Comparison of ENCODE assay signal across 17 cellular contexts in the genomic region with DNA sequence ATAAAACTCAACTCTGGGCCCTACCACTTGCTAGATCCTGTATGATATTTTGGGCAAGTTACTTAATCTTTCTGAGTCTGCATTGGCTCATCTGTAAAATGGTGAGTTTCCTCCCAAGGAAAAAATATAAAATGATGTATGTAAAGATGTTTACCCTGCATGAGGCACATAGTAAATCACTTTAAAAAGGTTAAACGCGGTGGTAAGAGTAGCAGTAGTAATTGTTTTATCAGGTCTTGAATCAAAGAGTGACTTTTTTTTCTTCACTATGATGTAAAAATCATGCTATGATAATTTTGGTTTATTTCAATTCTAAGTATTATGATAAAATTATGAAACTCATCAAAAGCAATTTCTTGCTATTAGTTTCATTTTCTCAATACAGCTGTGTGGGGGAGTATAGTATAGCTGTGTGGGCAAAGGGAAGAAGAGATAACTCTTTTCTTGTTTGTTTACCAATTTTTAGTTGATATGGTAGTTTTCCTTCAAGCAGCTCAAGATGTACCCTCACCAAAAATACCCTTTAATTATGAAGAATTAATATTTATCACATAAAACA. TPM values are rescaled to one million over a fixed set of nuclear protein-coding genes. Genes with fewer than 3 reads are reported as not detected.
DNase-seq lines count a peak whose midpoint lies in the region; ATAC-seq and TF ChIP-seq lines count a peak whose summit lies in the region.
"Had no signal": no experiment of that assay in that cellular context is flagged by ENCODE, and none has a peak within 500 bp of the region (broad histone marks: within the 10 kb centered on the region; RNA-seq: fewer than 3 reads in every experiment).

No MANE protein-coding gene starts in this region.

- no peak for TF ChIP-seq CTCF in spleen (IDR thresholded peaks at IDR 0.05 in 8 of 11, conservative IDR thresholded peaks at IDR 0.05 in 3 of 11)

- no peaks in the 10 kb centered on the region for H3K9me3 Mint-ChIP-seq in activated T-cell treated with anti-CD3 and anti-CD28 coated beads, Interleukin-2, amount 50 U/mL, for 24 hours
- H3K9me3 Mint-ChIP-seq in T-cell, result no peaks in the 10 kb centered on the region
- H3K9me3 Mint-ChIP-seq: nephron progenitor cell had no signal

- ATAC-seq in GM21723 (IDR thresholded peaks at IDR 0.05; ENCODE audit: unreplicated experiment), result peak; percentile 38
- peak in 3 of 4 experiments; percentile 44 to 54 (median 52) for ATAC-seq in T-cell (replicated peaks in 1 of 4)
- no peak for ATAC-seq in right cardiac atrium
- ATAC-seq: upper lobe of right lung had no signal

- H3K9me3 ChIP-seq in spleen (no peaks in the 10 kb centered on the region), right cardiac atrium (ENCODE audit: control insufficient read depth, low read length) (no peaks in the 10 kb centered on the region)
- H3K9me3 ChIP-seq: upper lobe of right lung had no signal

- no peaks in the 10 kb centered on the region for H3K27me3 Mint-ChIP-seq in activated T-cell treated with anti-CD3 and anti-CD28 coated beads, Interleukin-2, amount 50 U/mL, for 24 hours
- no peaks in the 10 kb centered on the region for H3K27me3 Mint-ChIP-seq in T-cell

- peaks cover 23% of the 10 kb centered on the region for H3K36me3 Mint-ChIP-seq in activated T-cell treated with anti-CD3 and anti-CD28 coated beads, Interleukin-2, amount 50 U/mL, for 24 hours (ENCODE audit: low read depth)
- peaks cover 43% of the 10 kb centered on the region for H3K36me3 Mint-ChIP-seq in T-cell

- H3K36me3 ChIP-seq in spleen, result no peaks in the 10 kb centered on the region
- H3K36me3 ChIP-seq: upper lobe of right lung had no signal

- H3K4me1 ChIP-seq in spleen (peaks cover 17 to 100% (median 77%) of the 10 kb centered on the region in 6 donors), right cardiac atrium (ENCODE audit: control insufficient read depth, insufficient read depth, low read length) (no peaks in the 10 kb centered on the region)
- H3K4me1 ChIP-seq: upper lobe of right lung had no signal

- H3K4me1 Mint-ChIP-seq in activated T-cell treated with anti-CD3 and anti-CD28 coated beads, Interleukin-2, amount 50 U/mL, for 24 hours (ENCODE audit: low read depth), result peaks cover 89% of the 10 kb centered on the region
- peaks cover 92 to 97% (median 96%) of the 10 kb centered on the region in 3 donors for H3K4me1 Mint-ChIP-seq in T-cell
- H3K4me1 Mint-ChIP-seq: nephron progenitor cell had no signal

- CTCF ChIA-PET in T-cell (lab: Charles Lee), result interaction anchor here (0.7 to 1.5 kb wide), 5 partner anchors 9 to 119 kb away, joined by 3 to 5 read pairs (median 3); no protein-coding TSS in a partner anchor

- H3K4me3 Mint-ChIP-seq in activated T-cell treated with anti-CD3 and anti-CD28 coated beads, Interleukin-2, amount 50 U/mL, for 24 hours, result peak overlapping the region; percentile 72
- peak overlapping the region; percentile 71 to 72 (median 71) for H3K4me3 Mint-ChIP-seq in T-cell
- H3K4me3 Mint-ChIP-seq: nephron progenitor cell had no signal

- no peaks in the 10 kb centered on the region for H3K27me3 ChIP-seq in spleen (replicated peaks in 1 of 7)
- H3K27me3 ChIP-seq in right cardiac atrium (ENCODE audit: control insufficient read depth, insufficient read depth), result no peaks in the 10 kb centered on the region
- H3K27me3 ChIP-seq: upper lobe of right lung had no signal

- 24 to 55% (median 46%) methylated on average over 2 of the region's 2 CpGs for WGBS in spleen, 5 donors
- 88% methylated on average over 2 of the region's 2 CpGs for WGBS in right cardiac atrium

- POLR2A ChIA-PET in T-cell (lab: Charles Lee), result interaction anchor here in 1 of 2 donors (1.1 kb wide), 1 partner anchor 10 kb away, joined by 3 read pairs; no protein-coding TSS in a partner anchor

- H3K27ac Mint-ChIP-seq in activated T-cell treated with anti-CD3 and anti-CD28 coated beads, Interleukin-2, amount 50 U/mL, for 24 hours, result peak overlapping the region; percentile 82
- peak overlapping the region; percentile 69 to 78 for H3K27ac Mint-ChIP-seq in T-cell
- H3K27ac Mint-ChIP-seq: nephron progenitor cell had no signal

- H3K27ac ChIP-seq in spleen, result peak overlapping the region in 7 of 8 donors; percentile 24 to 76 (median 68)
- H3K27ac ChIP-seq in right cardiac atrium (ENCODE audit: low read length), result no peak overlapping the region
- H3K27ac ChIP-seq: RWPE1, upper lobe of right lung had no signal

- H3K4me3 ChIP-seq in spleen, result peak overlapping the region in 4 of 8 donors; percentile 1 to 27 (median 8)
- H3K4me3 ChIP-seq in right cardiac atrium (ENCODE audit: low read length), result no peak overlapping the region
- H3K4me3 ChIP-seq: upper lobe of right lung had no signal

- no peak for TF ChIP-seq POLR2A in spleen (IDR thresholded peaks at IDR 0.05)

- DNase-seq in activated T-cell treated with anti-CD3 and anti-CD28 coated beads, Interleukin-2, amount 50 U/mL, for 24 hours, result no peak
- DNase-seq in activated T-cell treated with anti-CD3 and anti-CD28 coated beads for 4 hours (no peak), T-cell (no peak), spleen (no peak), ecto neural progenitor cell (ENCODE audit: low spot score) (no peak), 8988T (no peak), right cardiac atrium (no peak)
- DNase-seq: activated CD4-positive, CD25-positive, alpha-beta regulatory T cell; dermis blood vessel endothelial cell; HCEC 1CT; NCI-H226; nephron progenitor cell; upper lobe of right lung had no signal

- intact Hi-C loops in spleen (cut with DNase I; ENCODE audit: low total_unique reads), result no loop called here
- intact Hi-C loops in right cardiac atrium (cut with DNase I), result no loop called here

RNA-seq across cellular contexts. Expression of a gene that starts 10.7 kb away (rescaled TPM):
- total RNA-seq in T-cell (100 to 1,000 TPM; 154 to 271 (median 188) TPM), spleen (100 to 1,000 TPM in 6 of 7 donors, 10 to 100 TPM in 1; 99.0 to 219 (median 142) TPM), right cardiac atrium (1 to 10 TPM; 4.5 to 8.4 (median 6.3) TPM)
- polyA plus RNA-seq in spleen (10 to 100 TPM; 55.8 to 76.6 (median 60.9) TPM), right cardiac atrium (8.2 TPM)
- total RNA-seq: dermis blood vessel endothelial cell, G401, M059J had no signal

Comparison
In these comparisons a context has a peak if more than half of its experiments do, and no peak if none do; other contexts are left out.
1. ATAC-seq: peak in GM21723 (single experiment) and T-cell (3 of 4); none in right cardiac atrium (0 of 2).
2. RNA of a gene that starts 10.7 kb away (total RNA-seq): 154 to 271 TPM in T-cell and 99.0 to 219 TPM in spleen; 4.5 to 8.4 TPM in right cardiac atrium; every median in the first group is over 10 times any median in the second.